ENCODE assay signal across 11 cellular contexts in genomic region chrX:47958943-47959342, GRCh38. TPM values are rescaled to one million over a fixed set of nuclear protein-coding genes. Genes with fewer than 3 reads are reported as not detected.
A peak's percentile ranks its signal among the peaks of the same experiment; 100 is the strongest.
DNase-seq lines count a peak whose midpoint lies in the region; ATAC-seq, FAIRE-seq and TF ChIP-seq lines count a peak whose summit lies in the region.
"Had no signal": no experiment of that assay in that cellular context is flagged by ENCODE, and none has a peak within 500 bp of the region (broad histone marks: within the 10 kb centered on the region; RNA-seq: fewer than 3 reads in every experiment).

No MANE protein-coding gene starts in this region.

- TF ChIP-seq CTCF in WTC11 (IDR thresholded peaks at IDR 0.05), result no peak
- TF ChIP-seq CTCF in mesothelial cell of epicardium (IDR thresholded peaks at IDR 0.05; ENCODE audit: unreplicated experiment), result no peak
- no peak for TF ChIP-seq CTCF in D721Med (IDR thresholded peaks at IDR 0.05; ENCODE audit: insufficient read depth, missing control alignments)

- no peak for FAIRE-seq in D721Med (lab: Jason Lieb, UNC)
- FAIRE-seq: TTC549 had no signal

- no peaks in the 10 kb centered on the region for H3K27me3 Mint-ChIP-seq in WTC11 (ENCODE audit: low read depth)
- H3K27me3 Mint-ChIP-seq in mesothelial cell of epicardium (ENCODE audit: low read depth), result no peaks in the 10 kb centered on the region
- H3K27me3 Mint-ChIP-seq in T-helper 2 cell treated with Interferon-gamma antibody and Interleukin-4, amounts not matched to agents 5 μg/mL and 100 μg/mL, for 36 hours (ENCODE audit: low read depth), result no peaks in the 10 kb centered on the region
- H3K27me3 Mint-ChIP-seq: naive B cell had no signal

- H3K36me3 Mint-ChIP-seq in WTC11 (peaks cover 17% of the 10 kb centered on the region), mesothelial cell of epicardium (no peaks in the 10 kb centered on the region)
- H3K36me3 Mint-ChIP-seq in T-helper 2 cell treated with Interferon-gamma antibody and Interleukin-4, amounts not matched to agents 5 μg/mL and 100 μg/mL, for 36 hours (ENCODE audit: low read depth), result no peaks in the 10 kb centered on the region
- H3K36me3 Mint-ChIP-seq: naive B cell had no signal

- H3K27ac Mint-ChIP-seq in WTC11 (no peak overlapping the region), mesothelial cell of epicardium (no peak overlapping the region)
- no peak overlapping the region for H3K27ac Mint-ChIP-seq in T-helper 2 cell treated with Interferon-gamma antibody and Interleukin-4, amounts not matched to agents 5 μg/mL and 100 μg/mL, for 36 hours

- ATAC-seq in WTC11, result peak; percentile 79

- no peak overlapping the region for H3K4me3 Mint-ChIP-seq in WTC11
- H3K4me3 Mint-ChIP-seq in mesothelial cell of epicardium, result no peak overlapping the region
- no peak overlapping the region for H3K4me3 Mint-ChIP-seq in T-helper 2 cell treated with Interferon-gamma antibody and Interleukin-4, amounts not matched to agents 5 μg/mL and 100 μg/mL, for 36 hours

- DNase-seq in DMS53 treated with DMSO at 0.1 percent for 48 hours (lab: John Stamatoyannopoulos, UW; ENCODE audit: unreplicated experiment) (peak; percentile 3), HEK293T (ENCODE audit: extremely low spot score) (peak; percentile 28), WTC11 (ENCODE audit: low spot score) (no peak), inferior parietal cortex (ENCODE audit: extremely low spot score) (peak; percentile 1), NCI-H226 (no peak), mesothelial cell of epicardium (ENCODE audit: low spot score in 2 of 2, unreplicated experiment in 2 of 2) (no peak), D721Med (ENCODE audit: insufficient read length, low spot score) (no peak)
- DNase-seq in T-helper 2 cell treated with Interferon-gamma antibody and Interleukin-4, amounts not matched to agents 5 μg/mL and 100 μg/mL, for 36 hours (ENCODE audit: low spot score), result no peak
- DNase-seq: naive B cell had no signal

- H3K9me3 Mint-ChIP-seq in WTC11 (peaks cover 22% of the 10 kb centered on the region), mesothelial cell of epicardium (peaks cover 27% of the 10 kb centered on the region)
- no peaks in the 10 kb centered on the region for H3K9me3 Mint-ChIP-seq in T-helper 2 cell treated with Interferon-gamma antibody and Interleukin-4, amounts not matched to agents 5 μg/mL and 100 μg/mL, for 36 hours

- CTCF ChIA-PET in HEK293T (lab: Yijun Ruan, JAX), result no interaction called here
- CTCF ChIA-PET in WTC11 (lab: Charles Lee), result interaction anchor here (1.6 kb wide), 1 partner anchor 22 kb away, joined by 7 read pairs; no protein-coding TSS in a partner anchor

- POLR2A ChIA-PET in HEK293T (lab: Yijun Ruan, JAX) (no interaction called here), WTC11 (lab: Charles Lee) (no interaction called here)

- peaks cover 4% of the 10 kb centered on the region for H3K4me1 Mint-ChIP-seq in WTC11
- no peaks in the 10 kb centered on the region for H3K4me1 Mint-ChIP-seq in mesothelial cell of epicardium
- H3K4me1 Mint-ChIP-seq in T-helper 2 cell treated with Interferon-gamma antibody and Interleukin-4, amounts not matched to agents 5 μg/mL and 100 μg/mL, for 36 hours (ENCODE audit: low read depth), result no peaks in the 10 kb centered on the region

TF ChIP-seq in HEK293T, 16 proteins besides CTCF, POLR2A, EP300 and RAD21:
- TF ChIP-seq LEF1 (IDR thresholded peaks at IDR 0.05; ENCODE audit: borderline replicate concordance), result no peak
- no peak for TF ChIP-seq ELF4 (IDR thresholded peaks at IDR 0.05)
- TF ChIP-seq SP1 (IDR thresholded peaks at IDR 0.05), result no peak
- no peak for TF ChIP-seq ARNT (IDR thresholded peaks at IDR 0.05)

TF ChIP-seq in WTC11, 78 proteins besides CTCF, POLR2A, EP300 and RAD21:
- TF ChIP-seq ZNF423 (CRISPR knock-in tag; IDR thresholded peaks at IDR 0.05) (peak; percentile 77), PRDM15 (CRISPR knock-in tag; IDR thresholded peaks at IDR 0.05) (no peak)

RNA-seq across cellular contexts. Expression of gene ZNF182, which starts 44.8 kb away (rescaled TPM):
- total RNA-seq in WTC11 (2021) (6.2 to 8.6 TPM (median 8.1 TPM) in 3 replicates), mesothelial cell of epicardium (7.9 to 8.5 TPM (median 7.9 TPM) in 3 replicates)

RNA-seq across cellular contexts. Expression of gene SPACA5, which starts 47.8 kb away (rescaled TPM):
- total RNA-seq in WTC11 (2021) (not detected in 3 replicates), mesothelial cell of epicardium (not detected in 3 replicates)
- total RNA-seq: dermis microvascular lymphatic vessel endothelial cell had no signal

Comparison
In these comparisons a context has a peak if more than half of its experiments do, and no peak if none do; other contexts are left out.
1. DNase-seq: peak in DMS53 treated with DMSO at 0.1 percent for 48 hours (single experiment), HEK293T (single experiment) and inferior parietal cortex (single experiment); none in WTC11 (single experiment), NCI-H226 (single experiment), mesothelial cell of epicardium (0 of 2), T-helper 2 cell treated with Interferon-gamma antibody and Interleukin-4, amounts not matched to agents 5 μg/mL and 100 μg/mL, for 36 hours (single experiment) and D721Med (single experiment).